Comparison of ENCODE assay signal across 19 cellular contexts in genomic region chr3:101836160-101836559, GRCh38.
"Had no signal": no experiment of that assay in that cellular context is flagged by ENCODE, and none has a peak within 500 bp of the region (broad histone marks: within the 10 kb centered on the region; RNA-seq: fewer than 3 reads in every experiment).

No MANE protein-coding gene starts in this region.

- H3K9ac ChIP-seq: neural progenitor cell had no signal

- H3K27me3 ChIP-seq: ascending aorta, heart right ventricle, neural progenitor cell, pancreas, thyroid gland, vagina had no signal

- H3K36me3 Mint-ChIP-seq: neural progenitor cell had no signal

- H3K4me3 Mint-ChIP-seq: activated naive CD4-positive, alpha-beta T cell treated with anti-CD3 and anti-CD28 coated beads for 36 hours; activated naive CD8-positive, alpha-beta T cell treated with anti-CD3 and anti-CD28 coated beads, Interleukin-2, amount 50 U/mL, for 24 hours; neural progenitor cell had no signal

- DNase-seq: activated naive CD4-positive, alpha-beta T cell treated with anti-CD3 and anti-CD28 coated beads for 36 hours; activated naive CD8-positive, alpha-beta T cell treated with anti-CD3 and anti-CD28 coated beads, Interleukin-2, amount 50 U/mL, for 24 hours; activated T-cell treated with anti-CD3 and anti-CD28 coated beads for 4 hours; heart right ventricle; left colon; lower lobe of right lung; midbrain; pancreas; stimulated activated CD4-positive, alpha-beta T cell treated with anti-CD3 and anti-CD28 coated beads, Interleukin-12 subunit alpha, Interleukin-12 subunit beta, amount 100 ng/mL, for 4 hours; stimulated activated CD4-positive, alpha-beta T cell treated with anti-CD3 and anti-CD28 coated beads, Interleukin-2, amount 100 ng/mL, for 24 hours; thyroid gland had no signal

- ATAC-seq: activated CD4-positive, CD25-positive, alpha-beta regulatory T cell treated with anti-CD3 and anti-CD28 coated beads, Interleukin-2, amount 50 U/mL, for 24 hours; activated naive CD8-positive, alpha-beta T cell treated with anti-CD3 and anti-CD28 coated beads, Interleukin-2, amount 50 U/mL, for 24 hours had no signal

- H3K27ac Mint-ChIP-seq: activated naive CD4-positive, alpha-beta T cell treated with anti-CD3 and anti-CD28 coated beads for 36 hours; activated T-helper 2 cell treated with anti-CD3 and anti-CD28 coated beads, Interferon-gamma antibody, Interleukin-2, Interleukin-4, amounts not matched to agents 10 μg/mL and 5 μg/mL and 100 μg/mL, durations not matched to agents 14 hours and 24 hours and 36 hours; neural progenitor cell had no signal

- H3K9me3 ChIP-seq: ascending aorta, heart right ventricle, lower lobe of right lung, pancreas, thyroid gland, vagina had no signal

- H3K4me1 ChIP-seq: ascending aorta, neural progenitor cell, vagina had no signal

- H3K27ac ChIP-seq: ascending aorta, epithelial cell of prostate, lower lobe of right lung, neural progenitor cell, vagina had no signal

- H3K4me1 Mint-ChIP-seq: neural progenitor cell had no signal

- H3K36me3 ChIP-seq: ascending aorta, heart right ventricle, lower lobe of right lung, neural progenitor cell, pancreas, thyroid gland, vagina had no signal

- FAIRE-seq: bronchial epithelial cell, frontal cortex had no signal

- H3K4me3 ChIP-seq: ascending aorta, heart right ventricle, lower lobe of right lung, neural progenitor cell, pancreas, thyroid gland, vagina had no signal

- H3K9me3 Mint-ChIP-seq: activated naive CD4-positive, alpha-beta T cell treated with anti-CD3 and anti-CD28 coated beads for 36 hours; activated naive CD8-positive, alpha-beta T cell treated with anti-CD3 and anti-CD28 coated beads, Interleukin-2, amount 50 U/mL, for 24 hours; activated T-helper 2 cell treated with anti-CD3 and anti-CD28 coated beads, Interferon-gamma antibody, Interleukin-2, Interleukin-4, amounts not matched to agents 10 μg/mL and 5 μg/mL and 100 μg/mL, durations not matched to agents 14 hours and 24 hours and 36 hours; neural progenitor cell had no signal

- H2AFZ ChIP-seq: neural progenitor cell had no signal

- H3K27me3 Mint-ChIP-seq: activated naive CD8-positive, alpha-beta T cell treated with anti-CD3 and anti-CD28 coated beads, Interleukin-2, amount 50 U/mL, for 24 hours had no signal

- H3K4me2 ChIP-seq: neural progenitor cell had no signal
